ENCODE assay signal across 2 cellular contexts in the genomic region with DNA sequence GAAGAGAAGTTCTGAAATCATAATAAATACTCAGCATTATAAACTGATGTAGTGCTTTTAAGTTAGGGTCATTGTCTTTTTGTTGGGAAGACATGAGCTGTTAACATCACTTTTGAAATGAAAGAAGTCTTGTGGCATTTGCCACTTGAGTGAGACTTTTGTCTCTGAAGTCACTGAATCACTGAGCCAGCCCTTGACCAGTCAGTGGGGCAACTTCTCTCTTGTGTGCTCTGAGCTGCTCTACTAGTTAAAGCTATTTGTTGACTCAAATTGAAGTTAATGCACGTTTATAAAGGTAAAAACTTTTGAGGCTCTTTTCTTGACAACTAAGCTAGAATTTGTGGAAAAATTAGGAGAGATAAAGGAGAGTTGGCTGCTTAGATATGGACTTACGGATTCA.
TF ChIP-seq lines count a peak whose summit lies in the region.

No MANE protein-coding gene starts in this region.

TF ChIP-seq in IMR-90, 13 proteins besides CTCF, POLR2A, EP300 and RAD21:
- TF ChIP-seq MAZ (IDR thresholded peaks at IDR 0.05; ENCODE audit: borderline replicate concordance, low read depth, low read length) = no peak
- no peak for TF ChIP-seq RCOR1 (IDR thresholded peaks at IDR 0.05; ENCODE audit: insufficient replicate concordance, low read length)
- TF ChIP-seq FOS (IDR thresholded peaks at IDR 0.05; ENCODE audit: low read depth, low read length) = no peak
- no peak for TF ChIP-seq RFX5 (IDR thresholded peaks at IDR 0.05; ENCODE audit: low read depth, low read length)
- TF ChIP-seq MAFK (IDR thresholded peaks at IDR 0.05; ENCODE audit: low read depth, low read length) = no peak
- TF ChIP-seq CEBPB (IDR thresholded peaks at IDR 0.05; ENCODE audit: low read depth, low read length) = no peak
- TF ChIP-seq SMC3 (IDR thresholded peaks at IDR 0.05; ENCODE audit: low read depth, low read length) = no peak
- no peak for TF ChIP-seq CHD1 (IDR thresholded peaks at IDR 0.05; ENCODE audit: low read depth, low read length)

TF ChIP-seq in GM12878, 131 proteins besides CTCF, POLR2A, EP300 and RAD21:
- TF ChIP-seq SREBF1 (IDR thresholded peaks at IDR 0.05; ENCODE audit: low read length) (no peak), LARP7 (IDR thresholded peaks at IDR 0.05) (no peak), NR2C1 (IDR thresholded peaks at IDR 0.05) (no peak), SREBF2 (IDR thresholded peaks at IDR 0.05; ENCODE audit: low read length) (no peak), RELB (IDR thresholded peaks at IDR 0.05; ENCODE audit: low read depth) (no peak), SRF (IDR thresholded peaks at IDR 0.05; ENCODE audit: low read depth in 2 of 2, low read length in 2 of 2) (no peak), FOXK2 (IDR thresholded peaks at IDR 0.05) (no peak), USF1 (IDR thresholded peaks at IDR 0.05; ENCODE audit: borderline replicate concordance, extremely low read length, insufficient read depth, low read depth, low read length) (no peak), POLR2AphosphoS5 (IDR thresholded peaks at IDR 0.05; ENCODE audit: low read length) (no peak), KAT2A (conservative IDR thresholded peaks at IDR 0.05; ENCODE audit: control insufficient read depth, low read depth, low read length) (no peak), NBN (IDR thresholded peaks at IDR 0.05) (no peak), SMAD1 (IDR thresholded peaks at IDR 0.05; ENCODE audit: low read depth, partially characterized antibody) (no peak), MEF2A (IDR thresholded peaks at IDR 0.05; ENCODE audit: insufficient read depth, low read depth, low read length) (no peak), FOS (IDR thresholded peaks at IDR 0.05; ENCODE audit: borderline replicate concordance, extremely low read depth, insufficient read length) (no peak), NFXL1 (IDR thresholded peaks at IDR 0.05; ENCODE audit: borderline replicate concordance) (no peak), SP1 (IDR thresholded peaks at IDR 0.05; ENCODE audit: low read depth, low read length) (no peak), ELK1 (IDR thresholded peaks at IDR 0.05; ENCODE audit: low read depth, low read length) (no peak), EZH2 (IDR thresholded peaks at IDR 0.05; ENCODE audit: borderline replicate concordance, control insufficient read depth, low read depth, low read length) (no peak), RUNX3 (IDR thresholded peaks at IDR 0.05; ENCODE audit: low read length) (no peak)
- TF ChIP-seq, protein P1, sequence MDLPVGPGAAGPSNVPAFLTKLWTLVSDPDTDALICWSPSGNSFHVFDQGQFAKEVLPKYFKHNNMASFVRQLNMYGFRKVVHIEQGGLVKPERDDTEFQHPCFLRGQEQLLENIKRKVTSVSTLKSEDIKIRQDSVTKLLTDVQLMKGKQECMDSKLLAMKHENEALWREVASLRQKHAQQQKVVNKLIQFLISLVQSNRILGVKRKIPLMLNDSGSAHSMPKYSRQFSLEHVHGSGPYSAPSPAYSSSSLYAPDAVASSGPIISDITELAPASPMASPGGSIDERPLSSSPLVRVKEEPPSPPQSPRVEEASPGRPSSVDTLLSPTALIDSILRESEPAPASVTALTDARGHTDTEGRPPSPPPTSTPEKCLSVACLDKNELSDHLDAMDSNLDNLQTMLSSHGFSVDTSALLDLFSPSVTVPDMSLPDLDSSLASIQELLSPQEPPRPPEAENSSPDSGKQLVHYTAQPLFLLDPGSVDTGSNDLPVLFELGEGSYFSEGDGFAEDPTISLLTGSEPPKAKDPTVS (IDR thresholded peaks at IDR 0.05; ENCODE audit: low read depth, low read length) = no peak
